Comparison of ENCODE assay signal across 8 cellular contexts in the genomic region with DNA sequence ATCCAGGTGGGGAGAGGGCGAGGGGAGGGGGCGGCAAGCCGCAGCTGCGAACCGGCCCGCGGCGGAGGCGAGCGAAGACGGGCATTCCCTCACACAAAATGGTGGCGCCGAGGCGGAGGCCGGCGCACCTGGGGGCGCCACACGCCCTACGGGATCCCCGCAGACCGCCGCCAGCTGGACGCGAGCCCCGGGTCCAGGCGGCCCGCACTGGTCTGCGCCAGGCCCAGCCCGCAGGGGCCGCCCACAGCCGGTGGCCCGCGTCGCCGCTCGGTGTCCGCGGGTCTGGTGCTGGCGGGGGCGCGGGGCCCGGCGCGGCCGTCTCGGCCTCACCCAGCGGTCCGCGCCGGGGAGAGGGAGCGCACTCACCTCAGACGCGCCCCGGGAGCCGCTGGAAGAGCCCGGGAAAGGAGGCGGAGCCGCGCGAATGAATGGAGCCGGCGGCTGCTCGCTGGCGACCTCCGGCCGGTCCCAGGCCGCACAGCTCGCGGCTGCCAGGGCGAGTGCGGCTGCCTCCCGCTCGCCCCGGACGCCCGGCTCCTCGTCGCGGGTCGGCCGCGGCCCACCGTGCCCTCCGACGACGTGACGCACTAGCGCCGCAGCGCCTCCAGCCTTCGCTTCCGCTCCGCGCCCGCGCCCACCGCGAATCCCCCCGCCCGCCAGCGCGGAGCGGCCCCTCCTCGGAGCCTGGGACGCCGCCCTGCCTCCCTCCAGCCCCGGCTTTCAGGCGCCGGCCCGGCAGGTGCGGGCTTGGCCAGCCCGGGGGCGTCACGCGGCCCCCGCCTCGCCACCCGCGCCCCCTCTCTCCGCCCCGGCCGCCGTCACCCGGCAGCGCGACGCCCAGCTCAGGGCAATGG. TPM values are rescaled to one million over a fixed set of nuclear protein-coding genes. Genes with fewer than 3 reads are reported as not detected.
DNase-seq lines count a peak whose midpoint lies in the region; ATAC-seq lines count a peak whose summit lies in the region.

A gene with protein sequence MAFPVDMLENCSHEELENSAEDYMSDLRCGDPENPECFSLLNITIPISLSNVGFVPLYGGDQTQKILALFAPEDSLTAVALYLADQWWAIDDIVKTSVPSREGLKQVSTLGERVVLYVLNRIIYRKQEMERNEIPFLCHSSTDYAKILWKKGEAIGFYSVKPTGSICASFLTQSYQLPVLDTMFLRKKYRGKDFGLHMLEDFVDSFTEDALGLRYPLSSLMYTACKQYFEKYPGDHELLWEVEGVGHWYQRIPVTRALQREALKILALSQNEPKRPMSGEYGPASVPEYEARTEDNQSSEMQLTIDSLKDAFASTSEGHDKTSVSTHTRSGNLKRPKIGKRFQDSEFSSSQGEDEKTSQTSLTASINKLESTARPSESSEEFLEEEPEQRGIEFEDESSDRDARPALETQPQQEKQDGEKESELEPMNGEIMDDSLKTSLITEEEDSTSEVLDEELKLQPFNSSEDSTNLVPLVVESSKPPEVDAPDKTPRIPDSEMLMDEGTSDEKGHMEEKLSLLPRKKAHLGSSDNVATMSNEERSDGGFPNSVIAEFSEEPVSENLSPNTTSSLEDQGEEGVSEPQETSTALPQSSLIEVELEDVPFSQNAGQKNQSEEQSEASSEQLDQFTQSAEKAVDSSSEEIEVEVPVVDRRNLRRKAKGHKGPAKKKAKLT (minus strand): TSS at position 589 of the 854 bp plus-strand sequence. CDS start 24,711 bp downstream, outside the sequence.

- DNase-seq in CD4-positive, CD25-positive, alpha-beta regulatory T cell = peak; percentile 42 to 64 (median 57)
- peak; percentile 2 for DNase-seq in NCI-H2196 treated with DMSO at 0.1 percent for 48 hours (lab: John Stamatoyannopoulos, UW; ENCODE audit: unreplicated experiment)
- peak; percentile 62 for DNase-seq in activated CD8-positive, alpha-beta memory T cell treated with anti-CD3 and anti-CD28 coated beads, Interleukin-2, amount 50 U/mL, for 4 hours
- no peak for DNase-seq in epithelial cell of prostate (ENCODE audit: low read depth, low spot score)
- peak; percentile 57 for DNase-seq in stimulated activated naive CD8-positive, alpha-beta T cell treated with anti-CD3 and anti-CD28 coated beads, Interleukin-15, Interleukin-2, amounts not matched to agents 100 U/mL and 50 U/mL, for 24 hours
- DNase-seq in cerebellar nuclear complex (lab: John Stamatoyannopoulos, UW) = no peak

- peaks cover 2% of the 10 kb centered on the region for H3K27me3 ChIP-seq in CD4-positive, CD25-positive, alpha-beta regulatory T cell (ENCODE audit: control insufficient read depth, insufficient read depth, low read length)
- peaks cover 11% of the 10 kb centered on the region for H3K27me3 ChIP-seq in muscle layer of duodenum (ENCODE audit: low read depth, low read length)

- peak within 1 kb of the TSS; percentile 96 to 99 (median 96) for H3K27ac Mint-ChIP-seq in CD4-positive, CD25-positive, alpha-beta regulatory T cell

- H3K27ac ChIP-seq in CD4-positive, CD25-positive, alpha-beta regulatory T cell (ENCODE audit: insufficient read depth, low read length, poor library complexity, severe bottlenecking) = peak within 1 kb of the TSS; percentile 44
- peak within 1 kb of the TSS; percentile 64 for H3K27ac ChIP-seq in epithelial cell of prostate
- H3K27ac ChIP-seq in muscle layer of duodenum (ENCODE audit: low read length) = no peak within 1 kb of the TSS

- H3K4me3 Mint-ChIP-seq in CD4-positive, CD25-positive, alpha-beta regulatory T cell = peak within 1 kb of the TSS; percentile 92 to 96 (median 95)

- ATAC-seq in CD4-positive, CD25-positive, alpha-beta regulatory T cell (ENCODE audit: low read depth in 2 of 2) = peak; percentile 67 to 73
- ATAC-seq in GM21515 (IDR thresholded peaks at IDR 0.05; ENCODE audit: unreplicated experiment) = peak; percentile 57
- ATAC-seq in stimulated activated naive CD8-positive, alpha-beta T cell treated with anti-CD3 and anti-CD28 coated beads, Interleukin-15, Interleukin-2, amounts not matched to agents 100 U/mL and 50 U/mL, for 24 hours = peak; percentile 76

- no peaks in the 10 kb centered on the region for H3K9me3 Mint-ChIP-seq in CD4-positive, CD25-positive, alpha-beta regulatory T cell

- no peaks in the 10 kb centered on the region for H3K36me3 ChIP-seq in CD4-positive, CD25-positive, alpha-beta regulatory T cell (ENCODE audit: control insufficient read depth, insufficient read depth, low read length)
- no peaks in the 10 kb centered on the region for H3K36me3 ChIP-seq in muscle layer of duodenum (ENCODE audit: control insufficient read depth in 1 of 2, insufficient read depth in 2 of 2, low read length in 2 of 2)

- peaks cover 24 to 50% (median 36%) of the 10 kb centered on the region in 4 donors for H3K4me1 Mint-ChIP-seq in CD4-positive, CD25-positive, alpha-beta regulatory T cell

- peak within 1 kb of the TSS; percentile 87 for H3K4me3 ChIP-seq in CD4-positive, CD25-positive, alpha-beta regulatory T cell (ENCODE audit: low read depth, low read length)
- peak within 1 kb of the TSS; percentile 66 to 71 for H3K4me3 ChIP-seq in muscle layer of duodenum (ENCODE audit: low read depth in 1 of 2, low read length in 2 of 2)

- no peaks in the 10 kb centered on the region for H3K9me3 ChIP-seq in CD4-positive, CD25-positive, alpha-beta regulatory T cell (ENCODE audit: control insufficient read depth in 2 of 2, low read length in 2 of 2)
- no peaks in the 10 kb centered on the region for H3K9me3 ChIP-seq in muscle layer of duodenum (ENCODE audit: control insufficient read depth in 1 of 2, low read length in 2 of 2)

- peaks cover 38% of the 10 kb centered on the region for H3K27me3 Mint-ChIP-seq in CD4-positive, CD25-positive, alpha-beta regulatory T cell

- H3K36me3 Mint-ChIP-seq in CD4-positive, CD25-positive, alpha-beta regulatory T cell = no peaks in the 10 kb centered on the region

- peaks cover 16% of the 10 kb centered on the region for H3K4me1 ChIP-seq in CD4-positive, CD25-positive, alpha-beta regulatory T cell (ENCODE audit: control insufficient read depth, insufficient read depth, low read length, poor library complexity, severe bottlenecking)
- peaks cover 0 to 11% of the 10 kb centered on the region in 2 donors for H3K4me1 ChIP-seq in muscle layer of duodenum (ENCODE audit: control insufficient read depth in 1 of 2, insufficient read depth in 2 of 2, low read length in 2 of 2)

RNA-seq across cellular contexts. Expression of the gene that starts here (rescaled TPM):
- 7.4 TPM for total RNA-seq in CD4-positive, CD25-positive, alpha-beta regulatory T cell
- 1 to 10 TPM; 2.5 to 6.3 (median 4.5) TPM for polyA plus RNA-seq in CD4-positive, CD25-positive, alpha-beta regulatory T cell

Comparison
In these comparisons a context has a peak if more than half of its experiments do, and no peak if none do; other contexts are left out.
1. DNase-seq: peak in CD4-positive, CD25-positive, alpha-beta regulatory T cell (3 of 3), NCI-H2196 treated with DMSO at 0.1 percent for 48 hours (single experiment), activated CD8-positive, alpha-beta memory T cell treated with anti-CD3 and anti-CD28 coated beads, Interleukin-2, amount 50 U/mL, for 4 hours (single experiment) and stimulated activated naive CD8-positive, alpha-beta T cell treated with anti-CD3 and anti-CD28 coated beads, Interleukin-15, Interleukin-2, amounts not matched to agents 100 U/mL and 50 U/mL, for 24 hours (single experiment); none in epithelial cell of prostate (single experiment) and cerebellar nuclear complex (0 of 2).
2. Peak in every context shown above with its lines, with median percentiles within 50 percentile points of each other: ATAC-seq.